In genomic region chr14:67674139-67674479, GRCh38 we compare ENCODE assay signal across 8 cellular contexts. TPM values are rescaled to one million over a fixed set of nuclear protein-coding genes. Genes with fewer than 3 reads are reported as not detected.
DNase-seq lines count a peak whose midpoint lies in the region; ATAC-seq and TF ChIP-seq lines count a peak whose summit lies in the region.

No MANE protein-coding gene starts in this region.

- no peaks in the 10 kb centered on the region for H3K9me3 ChIP-seq in right cardiac atrium (ENCODE audit: control insufficient read depth, low read length)

- H3K27ac ChIP-seq in right cardiac atrium (ENCODE audit: low read length) = peak overlapping the region; percentile 99

- peak; percentile 46 for ATAC-seq in HG02610 (IDR thresholded peaks at IDR 0.05; ENCODE audit: unreplicated experiment)
- peak; percentile 89 to 91 for ATAC-seq in right cardiac atrium

- under 1% methylated on average over 25 of the region's 25 CpGs for WGBS in right cardiac atrium

- peak overlapping the region; percentile 85 for H3K4me3 Mint-ChIP-seq in progenitor cell of endocrine pancreas (ENCODE audit: low read depth)

- DNase-seq in NAMALWA (ENCODE audit: low spot score) = peak; percentile 40
- DNase-seq in T follicular helper cell (ENCODE audit: low read depth) = peak; percentile 48
- DNase-seq in anterior cingulate cortex (lab: John Stamatoyannopoulos, UW) = peak in 56 of 58 donors; percentile 18 to 76 (median 56)
- peak; percentile 72 to 89 (median 88) for DNase-seq in right cardiac atrium
- DNase-seq in progenitor cell of endocrine pancreas (ENCODE audit: low spot score, unreplicated experiment) = peak; percentile 65
- no peak for DNase-seq in retina

- H3K27me3 ChIP-seq in right cardiac atrium (ENCODE audit: control insufficient read depth, insufficient read depth) = no peaks in the 10 kb centered on the region

- H3K4me1 ChIP-seq in right cardiac atrium (ENCODE audit: control insufficient read depth, insufficient read depth, low read length) = peaks cover 3% of the 10 kb centered on the region

- H3K4me1 Mint-ChIP-seq in progenitor cell of endocrine pancreas (ENCODE audit: low read depth) = peaks cover 18% of the 10 kb centered on the region

- H3K4me3 ChIP-seq in right cardiac atrium (ENCODE audit: low read length) = peak overlapping the region; percentile 78

- peaks cover 13% of the 10 kb centered on the region for H3K36me3 Mint-ChIP-seq in progenitor cell of endocrine pancreas (ENCODE audit: insufficient read depth)

- intact Hi-C loops in right cardiac atrium (cut with DNase I) = no loop called here

- peak overlapping the region; percentile 98 for H3K27ac Mint-ChIP-seq in progenitor cell of endocrine pancreas

- H3K27me3 Mint-ChIP-seq in progenitor cell of endocrine pancreas = no peaks in the 10 kb centered on the region

- no peaks in the 10 kb centered on the region for H3K9me3 Mint-ChIP-seq in progenitor cell of endocrine pancreas (ENCODE audit: low read depth)

- TF ChIP-seq CTCF in GM12874 (IDR thresholded peaks at IDR 0.05; ENCODE audit: insufficient read depth, low read depth, low read length) (0 out of 2 replicates have a peak, but pooled peaks have one; percentile 16), progenitor cell of endocrine pancreas (IDR thresholded peaks at IDR 0.05; ENCODE audit: unreplicated experiment) (peak; percentile 29)

RNA-seq across cellular contexts. Expression of gene VTI1B, which starts 0.3 kb away (rescaled TPM):
- total RNA-seq in right cardiac atrium = 100 to 1,000 TPM; 132 to 155 (median 141) TPM
- 117 TPM for polyA plus RNA-seq in right cardiac atrium
- 88.5 and 99.0 TPM in 2 replicates for total RNA-seq in progenitor cell of endocrine pancreas

RNA-seq across cellular contexts. Expression of gene RDH11, which starts 21.5 kb away (rescaled TPM):
- total RNA-seq in right cardiac atrium (10 to 100 TPM; 17.5 to 21.5 (median 19.8) TPM), progenitor cell of endocrine pancreas (99.9 and 103 TPM in 2 replicates)
- polyA plus RNA-seq in right cardiac atrium = 18.1 TPM

RNA-seq across cellular contexts. Expression of gene RDH12, which starts 27.6 kb away (rescaled TPM):
- total RNA-seq in right cardiac atrium = not detected
- polyA plus RNA-seq in right cardiac atrium = not detected
- 1.7 and 2.4 TPM in 2 replicates for total RNA-seq in progenitor cell of endocrine pancreas

RNA-seq across cellular contexts. Expression of gene ARG2, which starts 54.4 kb away (rescaled TPM):
- total RNA-seq in right cardiac atrium (under 1 TPM; 0.25 to 0.68 (median 0.51) TPM), progenitor cell of endocrine pancreas (25.1 and 30.1 TPM in 2 replicates)
- 0.93 TPM for polyA plus RNA-seq in right cardiac atrium
